ENCODE assay signal across 19 cellular contexts in the genomic region with DNA sequence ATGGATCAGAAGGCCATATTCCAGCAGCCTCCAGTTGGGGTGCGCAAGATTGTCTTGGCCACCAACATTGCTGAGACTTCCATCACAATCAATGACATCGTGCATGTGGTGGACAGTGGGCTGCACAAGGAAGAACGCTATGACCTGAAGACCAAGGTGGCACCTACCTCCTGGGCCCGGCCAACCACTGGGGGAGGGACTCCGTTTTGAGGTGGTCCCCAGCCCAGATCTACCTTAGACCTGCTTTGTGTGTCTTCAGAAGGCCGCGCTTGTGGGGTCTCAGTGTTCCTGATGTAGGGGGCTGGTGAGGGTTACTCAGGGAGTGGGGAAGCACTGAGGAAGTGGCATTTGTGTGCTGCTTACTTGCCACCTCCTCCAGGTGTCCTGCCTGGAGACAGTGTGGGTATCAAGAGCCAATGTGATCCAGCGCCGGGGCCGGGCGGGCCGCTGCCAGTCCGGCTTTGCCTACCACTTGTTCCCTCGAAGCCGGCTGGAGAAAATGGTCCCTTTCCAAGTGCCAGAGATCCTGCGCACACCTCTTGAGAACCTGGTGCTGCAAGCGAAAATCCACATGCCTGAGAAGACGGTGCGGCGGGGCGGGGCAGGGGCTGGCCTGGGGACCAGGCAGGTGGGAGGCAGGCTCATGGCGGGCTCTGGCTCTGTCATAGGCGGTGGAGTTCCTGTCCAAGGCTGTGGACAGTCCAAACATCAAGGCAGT. TPM values are rescaled to one million over a fixed set of nuclear protein-coding genes. Genes with fewer than 3 reads are reported as not detected.
A peak's percentile ranks its signal among the peaks of the same experiment; 100 is the strongest.
DNase-seq lines count a peak whose midpoint lies in the region; ATAC-seq, FAIRE-seq and TF ChIP-seq lines count a peak whose summit lies in the region.
"Had no signal": no experiment of that assay in that cellular context is flagged by ENCODE, and none has a peak within 500 bp of the region (broad histone marks: within the 10 kb centered on the region; RNA-seq: fewer than 3 reads in every experiment).

No MANE protein-coding gene starts in this region.

- POLR2A ChIA-PET in K562 (lab: Yijun Ruan, JAX) = interaction anchor here (0.6 kb wide), 1 partner anchor 271 kb away, joined by 3 read pairs; no protein-coding TSS in a partner anchor

- H3K4me3 Mint-ChIP-seq in HFFc6 (no peak overlapping the region), neural crest cell (peak overlapping the region; percentile 15)

- TF ChIP-seq CTCF in HFFc6 (IDR thresholded peaks at IDR 0.05) = no peak
- no peak for TF ChIP-seq CTCF in K562 (IDR thresholded peaks at IDR 0.05 in 2 of 3, conservative IDR thresholded peaks at IDR 0.05 in 1 of 3; ENCODE audit: insufficient read depth in 2 of 3, low read depth in 1 of 3, low read length in 3 of 3)
- TF ChIP-seq CTCF in neural crest cell (conservative IDR thresholded peaks at IDR 0.05) = no peak

- no peaks in the 10 kb centered on the region for H3K9me1 ChIP-seq in K562 (ENCODE audit: control insufficient read depth, insufficient read depth, low read length)

- no TSS peak for BruUV-seq in K562 (replicated peaks; lab: Mats Ljungman, UMichigan)

- H3K4me2 ChIP-seq in K562 (ENCODE audit: insufficient read depth, low read length) = no peak overlapping the region

- no peaks in the 10 kb centered on the region; the same call in 1 of the 2 replicates for H3K9me3 Mint-ChIP-seq in HFFc6
- H3K9me3 Mint-ChIP-seq in neural crest cell = no peaks in the 10 kb centered on the region

- no peak overlapping the region for H3K27ac ChIP-seq in K562 (ENCODE audit: extremely low read depth, low read depth, low read length)

- TF ChIP-seq RAD21 in K562 (CRISPR knock-in tag; conservative IDR thresholded peaks at IDR 0.05 in 1 of 2, IDR thresholded peaks at IDR 0.05 in 1 of 2) = no peak

- H4K20me1 ChIP-seq in K562 (replicated peaks; ENCODE audit: control insufficient read depth, insufficient read depth, low read length) = peaks cover 16% of the 10 kb centered on the region; the same call in 1 of the 2 replicates

- H3K36me3 ChIP-seq in K562 (ENCODE audit: control insufficient read depth, insufficient read depth, low read length) = peaks cover 99% of the 10 kb centered on the region

- H3K36me3 Mint-ChIP-seq in HFFc6 (ENCODE audit: low read depth) = peaks cover 24% of the 10 kb centered on the region
- peaks cover 22% of the 10 kb centered on the region for H3K36me3 Mint-ChIP-seq in neural crest cell (ENCODE audit: low read depth)

- H3K4me3 ChIP-seq in K562 = no peak overlapping the region

- CTCF ChIA-PET in K562 (lab: Yijun Ruan, JAX; ENCODE audit: low intra/inter-chr PET ratio) = no interaction called here

- WGBS in K562 (ENCODE audit: insufficient coverage, low coverage, missing lambda C conversion rate) = 94% methylated on average over 19 of the region's 23 CpGs

- H3K27me3 ChIP-seq in K562 (ENCODE audit: control insufficient read depth in 2 of 2, insufficient read depth in 2 of 2, low read length in 2 of 2) = no peaks in the 10 kb centered on the region

- H3K27me3 Mint-ChIP-seq in HFFc6 (ENCODE audit: insufficient read depth) (peaks cover 32% of the 10 kb centered on the region), neural crest cell (ENCODE audit: low read depth) (peaks cover 15% of the 10 kb centered on the region)

- H3K4me1 Mint-ChIP-seq in HFFc6 (ENCODE audit: low read depth) (no peaks in the 10 kb centered on the region), neural crest cell (peaks cover 18% of the 10 kb centered on the region)

- ATAC-seq in K562 = no peak
- ATAC-seq in HG02588 (IDR thresholded peaks at IDR 0.05; ENCODE audit: unreplicated experiment) = no peak

- no peak for FAIRE-seq in K562 (lab: Jason Lieb, UNC)

- TF ChIP-seq POLR2A in K562 (conservative IDR thresholded peaks at IDR 0.05) = peak; percentile 32

- no peaks in the 10 kb centered on the region for H3K9me3 ChIP-seq in K562 (replicated peaks; ENCODE audit: control insufficient read depth, insufficient read depth, low read depth, low read length)

- DNase-seq in D341Med (ENCODE audit: low spot score) = peak; percentile 27
- no peak for DNase-seq in HFFc6
- no peak for DNase-seq in K562 (ENCODE audit: extremely low read depth in 1 of 4, low spot score in 3 of 4)
- DNase-seq in neural crest cell (ENCODE audit: low read depth, low spot score) = no peak
- DNase-seq in stimulated activated CD4-positive, alpha-beta T cell treated with anti-CD3 and anti-CD28 coated beads, Interleukin-4, amount 100 ng/mL, for 1 hour = no peak
- DNase-seq in stimulated activated naive CD4-positive, alpha-beta T cell (lab: John Stamatoyannopoulos, UW) = no peak
- DNase-seq: Calu3, DMS153, DND-41, KG1, MM.1S, NCI-H1092, NCI-H1417 treated with DMSO at 0.1 percent for 48 hours, NCI-H1694 treated with DMSO at 0.1 percent for 48 hours, NCI-H2081, NCI-H2227 treated with DMSO at 0.1 percent for 48 hours, NCI-H526 treated with DMSO at 0.1 percent for 48 hours, SHP77 treated with DMSO at 0.1 percent for 48 hours had no signal

- no peak overlapping the region for H3K9ac ChIP-seq in K562 (ENCODE audit: insufficient read depth in 1 of 2, low read depth in 2 of 2, low read length in 2 of 2)

- H2AFZ ChIP-seq in K562 (ENCODE audit: low read depth, low read length) = no peak overlapping the region

- H3K4me1 ChIP-seq in K562 (replicated peaks in 1 of 2; ENCODE audit: control insufficient read depth in 2 of 2, insufficient read depth in 2 of 2, low read length in 2 of 2) = peaks cover 0 to 26% of the 10 kb centered on the region in 2 experiments; a peak in 1 of 5 replicates

- intact Hi-C loops in K562 (cut with micrococcal nuclease) = no loop called here

- in situ Hi-C loops in K562 (cut with MboI) = loop anchor here (25.0 kb wide), 1 partner anchor 1389 kb away; no protein-coding TSS in a partner anchor

- peak overlapping the region; percentile 26; the same call in 1 of the 2 replicates for H3K27ac Mint-ChIP-seq in HFFc6
- H3K27ac Mint-ChIP-seq in neural crest cell (ENCODE audit: unreplicated experiment) = no peak overlapping the region

- no peak for TF ChIP-seq EP300 in K562 (IDR thresholded peaks at IDR 0.05; ENCODE audit: low read length)

- H3K79me2 ChIP-seq in K562 (ENCODE audit: control insufficient read depth, insufficient read depth, low read length) = no peaks in the 10 kb centered on the region; the same call in 2 of the 3 replicates

TF ChIP-seq in K562, 482 proteins besides CTCF, POLR2A, EP300 and RAD21 (continues in another document):
- TF ChIP-seq ZNF3 (CRISPR knock-in tag; IDR thresholded peaks at IDR 0.05) = no peak
- TF ChIP-seq, protein P1, sequence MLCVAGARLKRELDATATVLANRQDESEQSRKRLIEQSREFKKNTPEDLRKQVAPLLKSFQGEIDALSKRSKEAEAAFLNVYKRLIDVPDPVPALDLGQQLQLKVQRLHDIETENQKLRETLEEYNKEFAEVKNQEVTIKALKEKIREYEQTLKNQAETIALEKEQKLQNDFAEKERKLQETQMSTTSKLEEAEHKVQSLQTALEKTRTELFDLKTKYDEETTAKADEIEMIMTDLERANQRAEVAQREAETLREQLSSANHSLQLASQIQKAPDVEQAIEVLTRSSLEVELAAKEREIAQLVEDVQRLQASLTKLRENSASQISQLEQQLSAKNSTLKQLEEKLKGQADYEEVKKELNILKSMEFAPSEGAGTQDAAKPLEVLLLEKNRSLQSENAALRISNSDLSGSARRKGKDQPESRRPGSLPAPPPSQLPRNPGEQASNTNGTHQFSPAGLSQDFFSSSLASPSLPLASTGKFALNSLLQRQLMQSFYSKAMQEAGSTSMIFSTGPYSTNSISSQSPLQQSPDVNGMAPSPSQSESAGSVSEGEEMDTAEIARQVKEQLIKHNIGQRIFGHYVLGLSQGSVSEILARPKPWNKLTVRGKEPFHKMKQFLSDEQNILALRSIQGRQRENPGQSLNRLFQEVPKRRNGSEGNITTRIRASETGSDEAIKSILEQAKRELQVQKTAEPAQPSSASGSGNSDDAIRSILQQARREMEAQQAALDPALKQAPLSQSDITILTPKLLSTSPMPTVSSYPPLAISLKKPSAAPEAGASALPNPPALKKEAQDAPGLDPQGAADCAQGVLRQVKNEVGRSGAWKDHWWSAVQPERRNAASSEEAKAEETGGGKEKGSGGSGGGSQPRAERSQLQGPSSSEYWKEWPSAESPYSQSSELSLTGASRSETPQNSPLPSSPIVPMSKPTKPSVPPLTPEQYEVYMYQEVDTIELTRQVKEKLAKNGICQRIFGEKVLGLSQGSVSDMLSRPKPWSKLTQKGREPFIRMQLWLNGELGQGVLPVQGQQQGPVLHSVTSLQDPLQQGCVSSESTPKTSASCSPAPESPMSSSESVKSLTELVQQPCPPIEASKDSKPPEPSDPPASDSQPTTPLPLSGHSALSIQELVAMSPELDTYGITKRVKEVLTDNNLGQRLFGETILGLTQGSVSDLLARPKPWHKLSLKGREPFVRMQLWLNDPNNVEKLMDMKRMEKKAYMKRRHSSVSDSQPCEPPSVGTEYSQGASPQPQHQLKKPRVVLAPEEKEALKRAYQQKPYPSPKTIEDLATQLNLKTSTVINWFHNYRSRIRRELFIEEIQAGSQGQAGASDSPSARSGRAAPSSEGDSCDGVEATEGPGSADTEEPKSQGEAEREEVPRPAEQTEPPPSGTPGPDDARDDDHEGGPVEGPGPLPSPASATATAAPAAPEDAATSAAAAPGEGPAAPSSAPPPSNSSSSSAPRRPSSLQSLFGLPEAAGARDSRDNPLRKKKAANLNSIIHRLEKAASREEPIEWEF (CRISPR knock-in tag; IDR thresholded peaks at IDR 0.05) = no peak

RNA-seq across cellular contexts. Expression of gene DHX30, which starts 45.0 kb away (rescaled TPM):
- 10 to 100 TPM; 54.1 to 64.0 (median 58.4) TPM for total RNA-seq in HFFc6 (2021; fragmentation: NEBNext Ultra II Directional; extraction: Animal tissue kit (Norgen Biotek cat#: 25700))
- 284 and 628 TPM in 2 replicates for total RNA-seq in K562 (2011; cell fraction: chromatin; rRNA removed; ENCODE audit: low replicate concordance)
- total RNA-seq in K562 (2011; cell fraction: nucleolus; rRNA removed) = 355 and 369 TPM in 2 replicates
- total RNA-seq in K562 (2011; cell fraction: nucleoplasm; rRNA removed) = 282 and 303 TPM in 2 replicates
- total RNA-seq in K562 (2014; rRNA removed) = 144 and 154 TPM in 2 replicates
- 48.8 and 53.4 TPM in 2 replicates for total RNA-seq in K562 (2014; rRNA removed; fragmentation: Illumina TruSeq; extraction: Trizol)
- total RNA-seq in K562 (2015; rRNA removed; fragmentation: Illumina TruSeq; extraction: Trizol) = 79.0 and 82.5 TPM in 2 replicates
- total RNA-seq in K562 (2021) = 155 and 158 TPM in 2 replicates
- 57.0 and 90.6 TPM in 2 replicates for polyA plus RNA-seq in K562 (2011; rRNA removed)
- polyA plus RNA-seq in K562 (2011; cell fraction: cytosol; rRNA removed) = 80.2 and 129 TPM in 2 replicates
- 352 and 482 TPM in 2 replicates for polyA plus RNA-seq in K562 (2011; cell fraction: nucleus; rRNA removed)
- polyA plus RNA-seq in K562 (2012) = 75.3 and 81.4 TPM in 2 replicates
- polyA plus RNA-seq in K562 (2014; fragmentation: Illumina TruSeq; extraction: Trizol) = 83.6 and 100 TPM in 2 replicates
- 10 to 100 TPM; 12.3 to 14.2 TPM for polyA plus RNA-seq in K562 (2014; fragmentation: Nextera tagmentation; extraction: Ambion mirVana)
- 104 and 113 TPM in 2 replicates for polyA plus RNA-seq in K562 (2014; rRNA removed)
- polyA minus RNA-seq in K562 (2011; rRNA and poly(A)+ RNA removed) = 69.4 and 94.1 TPM in 2 replicates
- polyA minus RNA-seq in K562 (2011; cell fraction: cytosol; rRNA and poly(A)+ RNA removed) = 87.7 and 97.7 TPM in 2 replicates
- 141 and 156 TPM in 2 replicates for polyA minus RNA-seq in K562 (2011; cell fraction: nucleus; rRNA and poly(A)+ RNA removed)
- total RNA-seq in neural crest cell = 140 and 142 TPM in 2 replicates
